12 cellular contexts compared by ENCODE assay signal in genomic region chr2:86223682-86224560, GRCh38. TPM values are rescaled to one million over a fixed set of nuclear protein-coding genes. Genes with fewer than 3 reads are reported as not detected.
DNase-seq lines count a peak whose midpoint lies in the region; FAIRE-seq and TF ChIP-seq lines count a peak whose summit lies in the region.
"Had no signal": no experiment of that assay in that cellular context is flagged by ENCODE, and none has a peak within 500 bp of the region (broad histone marks: within the 10 kb centered on the region; RNA-seq: fewer than 3 reads in every experiment).

No MANE protein-coding gene starts in this region.

- no peak overlapping the region for H3K27ac ChIP-seq in astrocyte (ENCODE audit: low read depth, low read length)
- H3K27ac ChIP-seq in subcutaneous abdominal adipose tissue (ENCODE audit: low read depth, low read length) = peak overlapping the region; percentile 21
- no peak overlapping the region for H3K27ac ChIP-seq in brain microvascular endothelial cell

- peak overlapping the region; percentile 61 for H2AFZ ChIP-seq in astrocyte (ENCODE audit: low read depth, low read length)

- H3K27ac Mint-ChIP-seq in astrocyte (ENCODE audit: unreplicated experiment) = no peak overlapping the region

- no peak overlapping the region for H3K9ac ChIP-seq in astrocyte (ENCODE audit: low read length)
- no peak overlapping the region for H3K9ac ChIP-seq in subcutaneous abdominal adipose tissue (ENCODE audit: low read length in 5 of 5)

- TF ChIP-seq CTCF in astrocyte (IDR thresholded peaks at IDR 0.05; ENCODE audit: insufficient read depth, low read depth, low read length) (no peak), brain microvascular endothelial cell (IDR thresholded peaks at IDR 0.05; ENCODE audit: low read depth, low read length, missing control alignments) (no peak), lower leg skin (IDR thresholded peaks at IDR 0.05) (no peak)

- H3K4me1 ChIP-seq in astrocyte (ENCODE audit: insufficient read depth, low read length) (peaks cover 17% of the 10 kb centered on the region), subcutaneous abdominal adipose tissue (ENCODE audit: control insufficient read depth in 5 of 5, insufficient read depth in 5 of 5, low read length in 5 of 5) (peaks cover 6 to 49% (median 20%) of the 10 kb centered on the region in 5 donors)

- H3K4me1 Mint-ChIP-seq in astrocyte (ENCODE audit: low read depth, unreplicated experiment) = peaks cover 20% of the 10 kb centered on the region

- H3K27me3 ChIP-seq in astrocyte (ENCODE audit: insufficient read depth, low read length) (no peaks in the 10 kb centered on the region), subcutaneous abdominal adipose tissue (ENCODE audit: control insufficient read depth in 5 of 5, insufficient read depth in 4 of 5, low read length in 5 of 5) (no peaks in the 10 kb centered on the region), brain microvascular endothelial cell (replicated peaks) (no peaks in the 10 kb centered on the region)

- no peaks in the 10 kb centered on the region for H3K9me3 Mint-ChIP-seq in astrocyte (ENCODE audit: unreplicated experiment)

- no peak for TF ChIP-seq POLR2A in lower leg skin (IDR thresholded peaks at IDR 0.05)

- in situ Hi-C loops in brain microvascular endothelial cell (cut with HindIII; ENCODE audit: low pct_ligation_motif_present, low sequenced_read_pairs) = no loop called here

- peak overlapping the region; percentile 2 for H3K4me3 Mint-ChIP-seq in astrocyte (ENCODE audit: unreplicated experiment)

- FAIRE-seq in astrocyte (lab: Jason Lieb, UNC) = no peak
- FAIRE-seq: A204.1, endothelial cell of umbilical vein had no signal

- H3K9me3 ChIP-seq in astrocyte (ENCODE audit: insufficient read depth, low read depth, low read length) (no peaks in the 10 kb centered on the region), subcutaneous abdominal adipose tissue (ENCODE audit: control insufficient read depth in 5 of 5, low read length in 5 of 5) (no peaks in the 10 kb centered on the region)

- peak overlapping the region; percentile 65 for H3K4me2 ChIP-seq in astrocyte (ENCODE audit: low read length)

- DNase-seq in NCI-H2227 treated with DMSO at 0.1 percent for 48 hours (lab: John Stamatoyannopoulos, UW) (peak; percentile 57), NCI-H2227 (lab: John Stamatoyannopoulos, UW; ENCODE audit: unreplicated experiment) (no peak), astrocyte (ENCODE audit: low read depth) (peak; percentile 51), iris pigment epithelial cell (ENCODE audit: low read depth) (peak; percentile 52), brain microvascular endothelial cell (no peak), lower leg skin (ENCODE audit: low spot score in 2 of 2) (no peak)
- DNase-seq in activated effector memory CD4-positive, alpha-beta T cell treated with Interleukin-2 at 50 U/mL for 16 hours = no peak
- DNase-seq: activated T-cell treated with anti-CD3 and anti-CD28 coated beads for 4 hours, NCI-H187 had no signal

- no peaks in the 10 kb centered on the region for H3K79me2 ChIP-seq in astrocyte (ENCODE audit: insufficient read depth, low read length)

- H3K36me3 ChIP-seq in astrocyte (ENCODE audit: insufficient read depth, low read length) (no peaks in the 10 kb centered on the region), subcutaneous abdominal adipose tissue (ENCODE audit: control insufficient read depth in 5 of 5, insufficient read depth in 5 of 5, low read length in 5 of 5) (no peaks in the 10 kb centered on the region), brain microvascular endothelial cell (replicated peaks) (no peaks in the 10 kb centered on the region)

- 83 to 95% methylated on average over 2 of the region's 2 CpGs for WGBS in lower leg skin, 2 donors

- H4K20me1 ChIP-seq in astrocyte (ENCODE audit: insufficient read depth, low read length) = no peaks in the 10 kb centered on the region

- H3K27me3 Mint-ChIP-seq in astrocyte (ENCODE audit: low read depth, unreplicated experiment) = no peaks in the 10 kb centered on the region

- no peak overlapping the region for H3K4me3 ChIP-seq in astrocyte (ENCODE audit: insufficient read depth, low read depth, low read length)
- H3K4me3 ChIP-seq in subcutaneous abdominal adipose tissue (ENCODE audit: low read depth in 1 of 5, low read length in 5 of 5) = no peak overlapping the region
- H3K4me3 ChIP-seq in brain microvascular endothelial cell (ENCODE audit: low read depth, low read length) = no peak overlapping the region
- no peak overlapping the region for H3K4me3 ChIP-seq in lower leg skin (ENCODE audit: low read depth, poor library complexity, severe bottlenecking)

- intact Hi-C loops in lower leg skin (cut with DNase I; ENCODE audit: low total_unique reads) = no loop called here

- H3K36me3 Mint-ChIP-seq in astrocyte (ENCODE audit: low read depth, unreplicated experiment) = no peaks in the 10 kb centered on the region

RNA-seq across cellular contexts. Expression of gene MRPL35, which starts 24.7 kb away (rescaled TPM):
- total RNA-seq in astrocyte (31.4 and 35.2 TPM in 2 replicates), lower leg skin (10 to 100 TPM in 3 of 4 donors, 1 to 10 TPM in 1; 8.1 to 36.3 (median 23.8) TPM)

RNA-seq across cellular contexts. Expression of gene IMMT, which starts 28.7 kb away (rescaled TPM):
- total RNA-seq in astrocyte (99.3 and 99.4 TPM in 2 replicates), lower leg skin (10 to 100 TPM; 45.8 to 56.4 (median 48.8) TPM)

Comparison
In these comparisons a context has a peak if more than half of its experiments do, and no peak if none do; other contexts are left out.
1. DNase-seq: peak in NCI-H2227 treated with DMSO at 0.1 percent for 48 hours (single experiment), astrocyte (single experiment) and iris pigment epithelial cell (single experiment); none in NCI-H2227 (single experiment), activated effector memory CD4-positive, alpha-beta T cell treated with Interleukin-2 at 50 U/mL for 16 hours (single experiment), brain microvascular endothelial cell (single experiment) and lower leg skin (0 of 2).